ENCODE assay signal across 12 cellular contexts in genomic region chr11:44567876-44568256, GRCh38. TPM values are rescaled to one million over a fixed set of nuclear protein-coding genes. Genes with fewer than 3 reads are reported as not detected.
DNase-seq lines count a peak whose midpoint lies in the region; ATAC-seq and TF ChIP-seq lines count a peak whose summit lies in the region.
"Had no signal": no experiment of that assay in that cellular context is flagged by ENCODE, and none has a peak within 500 bp of the region (broad histone marks: within the 10 kb centered on the region; RNA-seq: fewer than 3 reads in every experiment).

No MANE protein-coding gene starts in this region.

- H3K36me3 Mint-ChIP-seq in activated naive CD4-positive, alpha-beta T cell treated with anti-CD3 and anti-CD28 coated beads, Interleukin-2, amount 50 U/mL, for 24 hours = peaks cover 32% of the 10 kb centered on the region
- peaks cover 63% of the 10 kb centered on the region for H3K36me3 Mint-ChIP-seq in activated naive CD8-positive, alpha-beta T cell treated with anti-CD3 and anti-CD28 coated beads for 36 hours
- no peaks in the 10 kb centered on the region for H3K36me3 Mint-ChIP-seq in naive thymus-derived CD8-positive, alpha-beta T cell

- no peak for TF ChIP-seq CTCF in upper lobe of left lung (IDR thresholded peaks at IDR 0.05)

- H3K4me3 ChIP-seq in upper lobe of left lung = peak overlapping the region in 2 of 4 donors; percentile 75 to 80

- no peak for ATAC-seq in naive thymus-derived CD8-positive, alpha-beta T cell
- ATAC-seq in upper lobe of left lung (ENCODE audit: low FRiP score in 2 of 2) (no peak), GM18517 (IDR thresholded peaks at IDR 0.05; ENCODE audit: unreplicated experiment) (no peak)
- ATAC-seq: PC-3 had no signal

- TF ChIP-seq EP300 in upper lobe of left lung (IDR thresholded peaks at IDR 0.05) = no peak

- TF ChIP-seq POLR2A in upper lobe of left lung (IDR thresholded peaks at IDR 0.05) = no peak

- H3K4me1 Mint-ChIP-seq in activated naive CD4-positive, alpha-beta T cell treated with anti-CD3 and anti-CD28 coated beads, Interleukin-2, amount 50 U/mL, for 24 hours = peaks cover 60% of the 10 kb centered on the region
- peaks cover 64% of the 10 kb centered on the region for H3K4me1 Mint-ChIP-seq in activated naive CD8-positive, alpha-beta T cell treated with anti-CD3 and anti-CD28 coated beads for 36 hours
- H3K4me1 Mint-ChIP-seq in naive thymus-derived CD8-positive, alpha-beta T cell = peaks cover 33 to 79% (median 69%) of the 10 kb centered on the region in 4 donors

- H3K27ac ChIP-seq in upper lobe of left lung = peak overlapping the region; percentile 82 to 96 (median 92)

- H3K4me1 ChIP-seq in upper lobe of left lung = peaks cover 73 to 89% (median 76%) of the 10 kb centered on the region in 4 donors

- H3K27me3 Mint-ChIP-seq in activated naive CD4-positive, alpha-beta T cell treated with anti-CD3 and anti-CD28 coated beads, Interleukin-2, amount 50 U/mL, for 24 hours = no peaks in the 10 kb centered on the region
- no peaks in the 10 kb centered on the region for H3K27me3 Mint-ChIP-seq in activated naive CD8-positive, alpha-beta T cell treated with anti-CD3 and anti-CD28 coated beads for 36 hours
- no peaks in the 10 kb centered on the region for H3K27me3 Mint-ChIP-seq in naive thymus-derived CD8-positive, alpha-beta T cell

- 81 to 86% methylated on average over 4 of the region's 4 CpGs for WGBS in upper lobe of left lung, 2 donors

- peak overlapping the region; percentile 97 for H3K4me3 Mint-ChIP-seq in activated naive CD4-positive, alpha-beta T cell treated with anti-CD3 and anti-CD28 coated beads, Interleukin-2, amount 50 U/mL, for 24 hours
- peak overlapping the region; percentile 92 for H3K4me3 Mint-ChIP-seq in activated naive CD8-positive, alpha-beta T cell treated with anti-CD3 and anti-CD28 coated beads for 36 hours
- H3K4me3 Mint-ChIP-seq in naive thymus-derived CD8-positive, alpha-beta T cell = peak overlapping the region; percentile 2 to 91 (median 87)

- peaks cover 0 to 6% (median 0%) of the 10 kb centered on the region in 4 donors for H3K36me3 ChIP-seq in upper lobe of left lung

- H3K9me3 Mint-ChIP-seq in activated naive CD4-positive, alpha-beta T cell treated with anti-CD3 and anti-CD28 coated beads, Interleukin-2, amount 50 U/mL, for 24 hours = no peaks in the 10 kb centered on the region
- peaks cover 11% of the 10 kb centered on the region for H3K9me3 Mint-ChIP-seq in activated naive CD8-positive, alpha-beta T cell treated with anti-CD3 and anti-CD28 coated beads for 36 hours
- no peaks in the 10 kb centered on the region for H3K9me3 Mint-ChIP-seq in naive thymus-derived CD8-positive, alpha-beta T cell

- H3K9me3 ChIP-seq in upper lobe of left lung = no peaks in the 10 kb centered on the region

- DNase-seq in activated naive CD4-positive, alpha-beta T cell (lab: John Stamatoyannopoulos, UW) = no peak
- DNase-seq in activated naive CD8-positive, alpha-beta T cell treated with anti-CD3 and anti-CD28 coated beads for 36 hours = no peak
- no peak for DNase-seq in naive thymus-derived CD8-positive, alpha-beta T cell
- DNase-seq in upper lobe of left lung (no peak), NCI-H345 treated with DMSO at 0.1 percent for 48 hours (lab: John Stamatoyannopoulos, UW; ENCODE audit: unreplicated experiment) (no peak), NCI-H82 treated with DMSO at 0.1 percent for 48 hours (lab: John Stamatoyannopoulos, UW; ENCODE audit: unreplicated experiment) (no peak)
- DNase-seq: NCI-H1436 treated with DMSO at 0.1 percent for 48 hours, occipital lobe, PC-3, trophoblast cell had no signal

- H3K27me3 ChIP-seq in upper lobe of left lung = no peaks in the 10 kb centered on the region

- POLR2A ChIA-PET in naive thymus-derived CD8-positive, alpha-beta T cell (lab: Charles Lee) = interaction anchor here (1.5 kb wide), 1 partner anchor 10 kb away, joined by 5 read pairs; no protein-coding TSS in a partner anchor

- peak overlapping the region; percentile 96 for H3K27ac Mint-ChIP-seq in activated naive CD4-positive, alpha-beta T cell treated with anti-CD3 and anti-CD28 coated beads, Interleukin-2, amount 50 U/mL, for 24 hours
- peak overlapping the region; percentile 91 for H3K27ac Mint-ChIP-seq in activated naive CD8-positive, alpha-beta T cell treated with anti-CD3 and anti-CD28 coated beads for 36 hours
- H3K27ac Mint-ChIP-seq in naive thymus-derived CD8-positive, alpha-beta T cell = peak overlapping the region in 7 of 10 donors; percentile 13 to 90 (median 74)

RNA-seq across cellular contexts. Expression of gene CD82, which starts 2.4 kb away (rescaled TPM):
- 100 to 1,000 TPM; 339 to 343 TPM for total RNA-seq in activated naive CD8-positive, alpha-beta T cell treated with anti-CD3 and anti-CD28 coated beads for 36 hours
- 10 to 100 TPM; 24.1 to 28.7 TPM for total RNA-seq in naive thymus-derived CD8-positive, alpha-beta T cell
- 10 to 100 TPM; 21.1 to 29.9 (median 21.1) TPM for polyA plus RNA-seq in naive thymus-derived CD8-positive, alpha-beta T cell
- total RNA-seq in upper lobe of left lung = 100 to 1,000 TPM in 2 of 6 donors, 10 to 100 TPM in 4; 29.8 to 148 (median 69.9) TPM
